25 cellular contexts compared by ENCODE assay signal in the genomic region with DNA sequence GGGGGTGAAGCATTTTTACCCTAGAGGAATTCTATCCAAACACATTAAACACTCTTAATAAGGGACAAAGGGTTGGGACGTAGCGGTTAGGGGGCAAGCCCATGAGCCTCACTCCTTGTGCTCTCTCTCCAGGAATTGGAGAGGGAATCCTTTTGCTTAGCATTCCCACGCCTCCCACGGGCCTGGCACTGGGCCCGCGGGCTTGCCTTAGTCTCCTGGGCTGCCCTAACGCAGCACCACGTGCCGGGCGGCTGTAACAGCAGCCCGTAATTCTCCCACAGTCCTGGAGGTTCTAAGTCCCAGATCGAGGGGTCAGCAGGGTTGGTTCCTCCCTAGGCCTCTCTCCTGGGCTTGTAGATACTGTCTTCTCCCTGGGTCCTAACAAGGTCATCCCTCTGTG.
A peak's percentile ranks its signal among the peaks of the same experiment; 100 is the strongest.
DNase-seq lines count a peak whose midpoint lies in the region; ATAC-seq and TF ChIP-seq lines count a peak whose summit lies in the region.
"Had no signal": no experiment of that assay in that cellular context is flagged by ENCODE, and none has a peak within 500 bp of the region (broad histone marks: within the 10 kb centered on the region; RNA-seq: fewer than 3 reads in every experiment).

No MANE protein-coding gene starts in this region.

- H3K27me3 ChIP-seq in A673 (replicated peaks; ENCODE audit: insufficient read depth, low read depth, low read length, poor library complexity) = no peaks in the 10 kb centered on the region
- no peaks in the 10 kb centered on the region for H3K27me3 ChIP-seq in WERI-Rb-1 (ENCODE audit: insufficient read depth, low read depth, severe bottlenecking)
- H3K27me3 ChIP-seq: esophagus squamous epithelium, stomach had no signal

- peak; percentile 7 for DNase-seq in A673 (ENCODE audit: low spot score)
- DNase-seq in astrocyte of the hippocampus (ENCODE audit: low read depth, low spot score) = peak; percentile 32
- peak; percentile 90 for DNase-seq in fibroblast of villous mesenchyme (ENCODE audit: low read depth)
- DNase-seq in omental fat pad (ENCODE audit: low spot score) = no peak
- no peak for DNase-seq in natural killer cell treated with Interleukin-12 subunit alpha and Interleukin-12 subunit beta and Interleukin-15 and Interleukin-18, amount 100 ng/mL, for 72 hours (ENCODE audit: low spot score)
- no peak for DNase-seq in NCI-H524 (lab: John Stamatoyannopoulos, UW)
- DNase-seq in WERI-Rb-1 = no peak
- DNase-seq: activated B cell treated with CpG ODN at 0.5 μM for 24 hours; activated CD8-positive, alpha-beta T cell treated with anti-CD3 and anti-CD28 coated beads, Interleukin-2, amount 10 ng/mL, durations not matched to agents 7 days and 5 days; activated naive CD4-positive, alpha-beta T cell treated with Interleukin-2 at 50 U/mL for 16 hours; activated T-cell treated with anti-CD3 and anti-CD28 coated beads, Interleukin-2, amount 50 U/mL, for 1 hour; esophagus squamous epithelium; naive B cell; NCI-H1105; NCI-H446 treated with DMSO at 0.1 percent for 48 hours; NK-92 treated with Interleukin-12 subunit alpha and Interleukin-12 subunit beta, amount 100 ng/mL, for 24 hours; stimulated activated CD4-positive, alpha-beta T cell treated with anti-CD3 and anti-CD28 coated beads, Interleukin-4, amount 100 ng/mL, for 24 hours; stomach had no signal

- H3K4me1 Mint-ChIP-seq in natural killer cell treated with Interleukin-12 subunit alpha and Interleukin-12 subunit beta and Interleukin-15 and Interleukin-18, amount 100 ng/mL, for 72 hours (ENCODE audit: low read depth in 2 of 2) = peaks cover 22 to 49% of the 10 kb centered on the region in 2 donors

- no peak overlapping the region for H3K27ac Mint-ChIP-seq in natural killer cell treated with Interleukin-12 subunit alpha and Interleukin-12 subunit beta and Interleukin-15 and Interleukin-18, amount 100 ng/mL, for 72 hours
- H3K27ac Mint-ChIP-seq: activated B cell treated with CpG ODN at 0.5 μM for 24 hours; activated CD8-positive, alpha-beta T cell treated with anti-CD3 and anti-CD28 coated beads, Interleukin-2, amount 10 ng/mL, durations not matched to agents 7 days and 5 days; progenitor cell of endocrine pancreas had no signal

- no TSS peak for BruUV-seq in A673 (replicated peaks; lab: Mats Ljungman, UMichigan)

- H3K4me3 Mint-ChIP-seq in natural killer cell treated with Interleukin-12 subunit alpha and Interleukin-12 subunit beta and Interleukin-15 and Interleukin-18, amount 100 ng/mL, for 72 hours = no peak overlapping the region
- H3K4me3 Mint-ChIP-seq: activated B cell treated with CpG ODN at 0.5 μM for 24 hours; activated CD8-positive, alpha-beta T cell treated with anti-CD3 and anti-CD28 coated beads, Interleukin-2, amount 10 ng/mL, durations not matched to agents 7 days and 5 days had no signal

- H3K9me3 ChIP-seq in A673 (ENCODE audit: low read depth, low read length, poor library complexity, severe bottlenecking) (no peaks in the 10 kb centered on the region), WERI-Rb-1 (ENCODE audit: severe bottlenecking) (no peaks in the 10 kb centered on the region)
- H3K9me3 ChIP-seq: A549, esophagus squamous epithelium, HAP-1, stomach had no signal

- H3K27me3 Mint-ChIP-seq in natural killer cell treated with Interleukin-12 subunit alpha and Interleukin-12 subunit beta and Interleukin-15 and Interleukin-18, amount 100 ng/mL, for 72 hours = no peaks in the 10 kb centered on the region
- H3K27me3 Mint-ChIP-seq: activated B cell treated with CpG ODN at 0.5 μM for 24 hours, naive B cell, progenitor cell of endocrine pancreas had no signal

- H3K36me3 ChIP-seq in A673 (ENCODE audit: insufficient read depth, low read length, poor library complexity, severe bottlenecking) (no peaks in the 10 kb centered on the region), WERI-Rb-1 (no peaks in the 10 kb centered on the region)
- H3K36me3 ChIP-seq: esophagus squamous epithelium, stomach had no signal

- H3K9me3 Mint-ChIP-seq in natural killer cell treated with Interleukin-12 subunit alpha and Interleukin-12 subunit beta and Interleukin-15 and Interleukin-18, amount 100 ng/mL, for 72 hours = peaks cover under 1% of the 10 kb centered on the region
- H3K9me3 Mint-ChIP-seq: activated B cell treated with CpG ODN at 0.5 μM for 24 hours had no signal

- TF ChIP-seq CTCF in A673 (conservative IDR thresholded peaks at IDR 0.05; ENCODE audit: low read depth, low read length) (no peak), fibroblast of villous mesenchyme (IDR thresholded peaks at IDR 0.05; ENCODE audit: insufficient read depth, low read depth, low read length) (no peak), omental fat pad (IDR thresholded peaks at IDR 0.05) (no peak), WERI-Rb-1 (IDR thresholded peaks at IDR 0.05; ENCODE audit: low read depth, low read length) (no peak)

- H3K36me3 Mint-ChIP-seq in natural killer cell treated with Interleukin-12 subunit alpha and Interleukin-12 subunit beta and Interleukin-15 and Interleukin-18, amount 100 ng/mL, for 72 hours = peaks cover 2% of the 10 kb centered on the region

- peaks cover 18% of the 10 kb centered on the region for H3K4me1 ChIP-seq in A673 (ENCODE audit: insufficient read depth, low read length, poor library complexity, severe bottlenecking)

- CTCF ChIA-PET in A673 (lab: Charles Lee) = no interaction called here

- H3K4me3 ChIP-seq in A673 (ENCODE audit: low read depth, low read length, poor library complexity, severe bottlenecking) = no peak overlapping the region
- H3K4me3 ChIP-seq in fibroblast of villous mesenchyme (ENCODE audit: low read depth, low read length) = no peak overlapping the region
- H3K4me3 ChIP-seq in WERI-Rb-1 (ENCODE audit: low read depth, low read length) = no peak overlapping the region
- H3K4me3 ChIP-seq: A549, esophagus squamous epithelium, HAP-1, SK-N-MC, stomach had no signal

- ATAC-seq in omental fat pad (ENCODE audit: low FRiP score) (peak; percentile 22), HG03571 (IDR thresholded peaks at IDR 0.05; ENCODE audit: unreplicated experiment) (no peak)
- no peak for ATAC-seq in natural killer cell treated with Interleukin-12 subunit alpha and Interleukin-12 subunit beta and Interleukin-15 and Interleukin-18, amount 100 ng/mL, for 72 hours
- ATAC-seq: A549; activated CD8-positive, alpha-beta T cell treated with anti-CD3 and anti-CD28 coated beads, Interleukin-2, amount 10 ng/mL, durations not matched to agents 7 days and 5 days; Panc1 had no signal

- H3K27ac ChIP-seq in A673 (ENCODE audit: low read depth, low read length, poor library complexity, severe bottlenecking) = no peak overlapping the region
- no peak overlapping the region for H3K27ac ChIP-seq in WERI-Rb-1
- H3K27ac ChIP-seq: C4-2B, esophagus squamous epithelium, SK-N-MC had no signal

- intact Hi-C loops in A673 (cut with micrococcal nuclease; ENCODE audit: unreplicated experiment) = no loop called here

- POLR2A ChIA-PET in A673 (lab: Charles Lee; ENCODE audit: low non-redundant PET) = no interaction called here

Comparison
In these comparisons a context has a peak if more than half of its experiments do, and no peak if none do; other contexts are left out.
1. DNase-seq: peak in A673 (single experiment), astrocyte of the hippocampus (single experiment) and fibroblast of villous mesenchyme (single experiment); none in omental fat pad (single experiment), natural killer cell treated with Interleukin-12 subunit alpha and Interleukin-12 subunit beta and Interleukin-15 and Interleukin-18, amount 100 ng/mL, for 72 hours (single experiment), NCI-H524 (0 of 2) and WERI-Rb-1 (single experiment).